ENCODE assay signal across 8 cellular contexts in the genomic region with DNA sequence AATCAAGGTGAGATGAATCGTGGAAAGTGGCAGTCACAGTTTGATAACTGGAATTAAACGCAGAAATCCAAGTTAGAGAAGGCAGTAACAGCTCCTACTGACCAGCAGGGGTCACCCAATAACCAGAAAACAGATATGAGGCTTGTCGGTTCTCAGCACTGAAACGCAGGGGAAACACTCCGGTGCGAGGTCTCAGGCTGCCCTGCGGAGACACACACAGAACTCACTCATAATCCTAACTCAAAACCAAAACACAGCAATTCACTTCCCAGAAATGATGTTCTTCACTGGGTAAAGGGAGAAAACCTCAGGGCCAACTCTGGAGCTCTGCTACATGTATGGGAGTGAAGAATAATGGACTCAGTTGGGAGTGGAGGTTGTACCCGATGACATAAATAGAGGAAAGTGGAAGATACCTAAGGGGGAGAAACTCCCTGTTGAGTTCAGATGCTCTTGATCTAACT.
A peak's percentile ranks its signal among the peaks of the same experiment; 100 is the strongest.
DNase-seq lines count a peak whose midpoint lies in the region; ATAC-seq and TF ChIP-seq lines count a peak whose summit lies in the region.

No MANE protein-coding gene starts in this region.

- H3K4me1 ChIP-seq in endocrine pancreas (ENCODE audit: control insufficient read depth, insufficient read depth, low read length): no peaks in the 10 kb centered on the region
- H3K4me1 ChIP-seq in mesenchymal stem cell (ENCODE audit: control insufficient read depth, insufficient read depth, low read depth, low read length): no peaks in the 10 kb centered on the region

- H3K9me3 ChIP-seq in endocrine pancreas (ENCODE audit: control insufficient read depth, low read length) (no peaks in the 10 kb centered on the region), mesenchymal stem cell (ENCODE audit: control insufficient read depth, low read length) (peaks cover 8% of the 10 kb centered on the region)

- no peak overlapping the region for H4K91ac ChIP-seq in mesenchymal stem cell (ENCODE audit: low read length)

- 14% methylated on average over 8 of the region's 8 CpGs for WGBS in mesenchymal stem cell

- no peak overlapping the region for H2BK5ac ChIP-seq in mesenchymal stem cell (ENCODE audit: low read depth, low read length, poor library complexity, severe bottlenecking)

- no peak overlapping the region for H3K27ac ChIP-seq in mesenchymal stem cell (ENCODE audit: low read length, poor library complexity, severe bottlenecking)

- DNase-seq in AML-193 (lab: John Stamatoyannopoulos, UW): peak; percentile 28 to 47
- peak; percentile 42 for DNase-seq in GM13976 (ENCODE audit: low spot score)
- DNase-seq in MV-4-11 (lab: John Stamatoyannopoulos, UW): peak; percentile 47
- peak; percentile 1 to 43 for DNase-seq in SW 1271 (lab: John Stamatoyannopoulos, UW)
- peak; percentile 80 for DNase-seq in mesenchymal stem cell
- DNase-seq in ureter (ENCODE audit: low spot score): peak; percentile 56

- H3K4me3 ChIP-seq in endocrine pancreas (ENCODE audit: control insufficient read depth, insufficient read depth, low read length): no peak overlapping the region
- H3K4me3 ChIP-seq in mesenchymal stem cell (ENCODE audit: insufficient read depth in 1 of 2, low read depth in 1 of 2, low read length in 2 of 2): peak overlapping the region in 1 of 2 experiments; percentile 57

- no peak overlapping the region for H2AFZ ChIP-seq in mesenchymal stem cell (ENCODE audit: low read depth, low read length)

- H2AK5ac ChIP-seq in mesenchymal stem cell (ENCODE audit: low read length, severe bottlenecking): no peak overlapping the region

- H3K9ac ChIP-seq in endocrine pancreas (ENCODE audit: control insufficient read depth, insufficient read depth, low read length) (peak overlapping the region; percentile 24), mesenchymal stem cell (ENCODE audit: low read length) (peak overlapping the region; percentile 42)

- peak overlapping the region; percentile 24 for H3K4me2 ChIP-seq in mesenchymal stem cell (ENCODE audit: low read length, poor library complexity, severe bottlenecking)

- TF ChIP-seq CTCF in GM13976 (IDR thresholded peaks at IDR 0.05; ENCODE audit: borderline replicate concordance, control extremely low read depth, extremely low read depth, insufficient read depth, missing control alignments): peak; percentile 64

- no peak overlapping the region for H3K4ac ChIP-seq in mesenchymal stem cell (ENCODE audit: low read depth in 1 of 2, low read length in 2 of 2)

- H3K27me3 ChIP-seq in endocrine pancreas (ENCODE audit: control insufficient read depth, insufficient read depth, low read length) (no peaks in the 10 kb centered on the region), mesenchymal stem cell (ENCODE audit: control insufficient read depth in 1 of 2, insufficient read depth in 1 of 2, low read length in 2 of 2) (peaks cover 0 to 6% of the 10 kb centered on the region in 2 experiments)

- in situ Hi-C loops in GM13976 (cut with MboI; ENCODE audit: low sequenced_read_pairs, unreplicated experiment): no loop called here

- no peak overlapping the region for H3K14ac ChIP-seq in mesenchymal stem cell (ENCODE audit: low read length in 2 of 2)

- no peak overlapping the region for H4K8ac ChIP-seq in mesenchymal stem cell (ENCODE audit: low read length)

- H3K36me3 ChIP-seq in endocrine pancreas (ENCODE audit: control insufficient read depth, insufficient read depth, low read length) (no peaks in the 10 kb centered on the region), mesenchymal stem cell (ENCODE audit: control insufficient read depth in 1 of 2, insufficient read depth in 2 of 2, low read depth in 1 of 2, low read length in 2 of 2) (no peaks in the 10 kb centered on the region)

- no peak overlapping the region for H2BK12ac ChIP-seq in mesenchymal stem cell (ENCODE audit: low read length in 2 of 2)

- H2BK15ac ChIP-seq in mesenchymal stem cell (ENCODE audit: low read depth, poor library complexity, severe bottlenecking): no peak overlapping the region

- no peak overlapping the region for H3K23ac ChIP-seq in mesenchymal stem cell (ENCODE audit: low read length in 2 of 2)

- ATAC-seq in HG02642 (IDR thresholded peaks at IDR 0.05; ENCODE audit: poor library complexity, unreplicated experiment): peak; percentile 96

- no peak overlapping the region for H2BK120ac ChIP-seq in mesenchymal stem cell (ENCODE audit: low read depth, low read length)

- no peaks in the 10 kb centered on the region for H3K79me1 ChIP-seq in mesenchymal stem cell (replicated peaks; ENCODE audit: low read length, poor library complexity, severe bottlenecking)

- no peak overlapping the region for H3K18ac ChIP-seq in mesenchymal stem cell (ENCODE audit: low read depth in 1 of 2, low read length in 2 of 2)

Comparison
In these comparisons a context has a peak if more than half of its experiments do, and no peak if none do; other contexts are left out.
1. DNase-seq: peak in every context shown above with its lines; median percentile 80 in mesenchymal stem cell; 56 in ureter; 47 in MV-4-11; 42 in GM13976; 38 in AML-193; 22 in SW 1271.